Comparison of ENCODE assay signal across 1 cellular context in genomic region chr17:2580156-2580555, GRCh38.
TF ChIP-seq lines count a peak whose summit lies in the region.

No MANE protein-coding gene starts in this region.

TF ChIP-seq in GM23338, 12 proteins besides CTCF, POLR2A, EP300 and RAD21 (continued from another document):
- TF ChIP-seq ZNF462 (CRISPR knock-in tag; IDR thresholded peaks at IDR 0.05) (no peak), ZNF331 (CRISPR knock-in tag; IDR thresholded peaks at IDR 0.05; ENCODE audit: low read depth) (no peak), JUNB (IDR thresholded peaks at IDR 0.05; ENCODE audit: unreplicated experiment) (no peak), ETS1 (IDR thresholded peaks at IDR 0.05) (no peak), POLR2AphosphoS5 (IDR thresholded peaks at IDR 0.05; ENCODE audit: low read depth) (no peak), STAT1 (IDR thresholded peaks at IDR 0.05; ENCODE audit: unreplicated experiment) (no peak)
TF ChIP-seq in GM23338: peak in this region for 0.
